ENCODE assay signal across 8 cellular contexts in the genomic region with DNA sequence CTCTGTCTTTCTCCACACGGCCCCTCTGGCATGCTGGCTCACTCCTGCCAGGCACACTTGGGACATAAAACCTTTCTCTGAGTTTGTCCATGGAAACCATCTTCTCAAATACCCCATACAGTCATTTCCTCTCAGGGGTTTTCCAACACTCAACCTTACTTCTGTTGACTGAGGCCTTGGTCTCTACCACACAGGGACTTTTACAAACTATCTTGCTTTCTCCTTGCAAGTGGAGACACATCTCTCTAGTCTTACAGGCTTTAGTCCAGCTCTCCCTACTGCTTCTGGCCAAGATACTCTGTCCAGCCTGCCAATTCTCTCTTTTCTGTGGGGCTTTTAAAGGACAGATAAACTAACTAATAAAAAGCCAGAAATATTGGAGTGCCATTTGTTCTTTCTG.
DNase-seq lines count a peak whose midpoint lies in the region; ATAC-seq and TF ChIP-seq lines count a peak whose summit lies in the region.
"Not testable (repeated sequence)": the region's sequence is repeated elsewhere in the genome, so short reads cannot be mapped to it uniquely, and the experiment has no call there.

No MANE protein-coding gene starts in this region.

- not testable (repeated sequence) for TF ChIP-seq CTCF in GM10248 (IDR thresholded peaks at IDR 0.05; ENCODE audit: control extremely low read depth, extremely low read depth, low read depth, missing control alignments)

- intact Hi-C loops in Right ventricle myocardium inferior (cut with DNase I) = not testable (repeated sequence)

- CTCF ChIA-PET in GM10248 (lab: Yijun Ruan, JAX); activated CD8-positive, alpha-beta memory T cell treated with anti-CD3 and anti-CD28 coated beads, Interleukin-2, amount 10 ng/mL, durations not matched to agents 7 days and 5 days (lab: Charles Lee): not testable (repeated sequence)

- ATAC-seq in GM18867 (IDR thresholded peaks at IDR 0.05; ENCODE audit: unreplicated experiment) (peak; percentile 74), GM19463 (IDR thresholded peaks at IDR 0.05; ENCODE audit: unreplicated experiment) (peak; percentile 85), HG02571 (IDR thresholded peaks at IDR 0.05; ENCODE audit: unreplicated experiment) (peak; percentile 77), HG02981 (IDR thresholded peaks at IDR 0.05; ENCODE audit: unreplicated experiment) (peak; percentile 73), HG03439 (IDR thresholded peaks at IDR 0.05; ENCODE audit: unreplicated experiment) (peak; percentile 65), Right ventricle myocardium inferior (peak; percentile 34)
- peak; percentile 42 for ATAC-seq in activated CD8-positive, alpha-beta memory T cell treated with anti-CD3 and anti-CD28 coated beads, Interleukin-2, amount 10 ng/mL, durations not matched to agents 7 days and 5 days

- not testable (repeated sequence) for H3K4me1 Mint-ChIP-seq in activated CD8-positive, alpha-beta memory T cell treated with anti-CD3 and anti-CD28 coated beads, Interleukin-2, amount 10 ng/mL, durations not matched to agents 7 days and 5 days

- H3K36me3 Mint-ChIP-seq in activated CD8-positive, alpha-beta memory T cell treated with anti-CD3 and anti-CD28 coated beads, Interleukin-2, amount 10 ng/mL, durations not matched to agents 7 days and 5 days = not testable (repeated sequence)

- DNase-seq in GM10248 (ENCODE audit: extremely low spot score) = peak; percentile 2
- not testable (repeated sequence) for DNase-seq in activated CD8-positive, alpha-beta memory T cell treated with anti-CD3 and anti-CD28 coated beads, Interleukin-2, amount 10 ng/mL, durations not matched to agents 7 days and 5 days; Right ventricle myocardium inferior (ENCODE audit: missing footprints)

- not testable (repeated sequence) for H3K27ac Mint-ChIP-seq in activated CD8-positive, alpha-beta memory T cell treated with anti-CD3 and anti-CD28 coated beads, Interleukin-2, amount 10 ng/mL, durations not matched to agents 7 days and 5 days

- not testable (repeated sequence) for H3K27me3 Mint-ChIP-seq in activated CD8-positive, alpha-beta memory T cell treated with anti-CD3 and anti-CD28 coated beads, Interleukin-2, amount 10 ng/mL, durations not matched to agents 7 days and 5 days

- not testable (repeated sequence) for H3K9me3 Mint-ChIP-seq in activated CD8-positive, alpha-beta memory T cell treated with anti-CD3 and anti-CD28 coated beads, Interleukin-2, amount 10 ng/mL, durations not matched to agents 7 days and 5 days (ENCODE audit: low read depth)

- POLR2A ChIA-PET in GM10248 (lab: Yijun Ruan, JAX) = not testable (repeated sequence)

- not testable (repeated sequence) for H3K4me3 Mint-ChIP-seq in activated CD8-positive, alpha-beta memory T cell treated with anti-CD3 and anti-CD28 coated beads, Interleukin-2, amount 10 ng/mL, durations not matched to agents 7 days and 5 days

Comparison
In these comparisons a context has a peak if more than half of its experiments do, and no peak if none do; other contexts are left out.
1. ATAC-seq: peak in every context shown above with its lines; median percentile 85 in GM19463; 77 in HG02571; 74 in GM18867; 73 in HG02981; 65 in HG03439; 42 in activated CD8-positive, alpha-beta memory T cell treated with anti-CD3 and anti-CD28 coated beads, Interleukin-2, amount 10 ng/mL, durations not matched to agents 7 days and 5 days; 34 in Right ventricle myocardium inferior.